ENCODE assay signal across 14 cellular contexts in genomic region chr11:3971756-3972404, GRCh38.
DNase-seq lines count a peak whose midpoint lies in the region; ATAC-seq, FAIRE-seq and TF ChIP-seq lines count a peak whose summit lies in the region.
"Had no signal": no experiment of that assay in that cellular context is flagged by ENCODE, and none has a peak within 500 bp of the region (broad histone marks: within the 10 kb centered on the region; RNA-seq: fewer than 3 reads in every experiment).

No MANE protein-coding gene starts in this region.

- intact Hi-C loops in endothelial cell of umbilical vein (cut with micrococcal nuclease) = no loop called here

- H3K4me3 ChIP-seq in SK-N-SH (ENCODE audit: low read depth in 2 of 2, low read length in 1 of 2) (no peak overlapping the region), endothelial cell of umbilical vein (replicated peaks in 1 of 3; ENCODE audit: insufficient read depth in 1 of 3, low read depth in 1 of 3, low read length in 3 of 3) (no peak overlapping the region)
- H3K4me3 ChIP-seq: ascending aorta, left ventricle myocardium inferior had no signal

- no peaks in the 10 kb centered on the region for H3F3A ChIP-seq in SK-N-SH (replicated peaks; ENCODE audit: insufficient read depth)

- no peak overlapping the region for H2AFZ ChIP-seq in SK-N-SH (ENCODE audit: low read depth)
- no peak overlapping the region for H2AFZ ChIP-seq in endothelial cell of umbilical vein (ENCODE audit: low read depth, low read length)

- DNase-seq in SK-N-SH (no peak), NAMALWA (ENCODE audit: low spot score) (peak; percentile 38), endothelial cell of umbilical vein (ENCODE audit: low read depth, low spot score) (no peak), renal cortical epithelial cell (ENCODE audit: low read depth) (peak; percentile 36), NK-92 (lab: John Stamatoyannopoulos, UW; ENCODE audit: unreplicated experiment) (no peak), urothelium cell line (ENCODE audit: low spot score) (no peak)
- DNase-seq in effector CD8-positive, alpha-beta T cell (lab: John Stamatoyannopoulos, UW) = no peak
- DNase-seq: left ventricle myocardium inferior; NCI-H1417; stimulated activated naive B cell treated with anti-CD40 and anti-IgM and Interleukin-4, amounts not matched to agents 10 μg/mL and 1 μg/mL and 100 μg/mL, for 72 hours had no signal

- H3K27ac ChIP-seq in SK-N-SH (ENCODE audit: low read depth in 2 of 2, low read length in 1 of 2) = no peak overlapping the region
- H3K27ac ChIP-seq in endothelial cell of umbilical vein (ENCODE audit: insufficient read depth, low read depth, low read length) = no peak overlapping the region
- H3K27ac ChIP-seq: ascending aorta, epithelial cell of prostate, left ventricle myocardium inferior had no signal

- H3K79me2 ChIP-seq in SK-N-SH (ENCODE audit: insufficient read depth) (no peaks in the 10 kb centered on the region), endothelial cell of umbilical vein (ENCODE audit: control insufficient read depth, insufficient read depth, low read length) (no peaks in the 10 kb centered on the region)

- TF ChIP-seq CTCF in SK-N-SH (IDR thresholded peaks at IDR 0.05) (peak; percentile 14; the same call in 1 of the 2 replicates), endothelial cell of umbilical vein (IDR thresholded peaks at IDR 0.05; ENCODE audit: extremely low read depth in 1 of 2, insufficient read depth in 1 of 2, low read depth in 1 of 2, low read length in 2 of 2) (no peak)

- no peaks in the 10 kb centered on the region for H3K36me3 ChIP-seq in SK-N-SH (replicated peaks in 1 of 2; ENCODE audit: control insufficient read depth in 1 of 2, insufficient read depth in 2 of 2, low read length in 1 of 2)
- no peaks in the 10 kb centered on the region for H3K36me3 ChIP-seq in endothelial cell of umbilical vein (ENCODE audit: control insufficient read depth in 2 of 2, extremely low read depth in 1 of 2, insufficient read depth in 2 of 2, low read length in 2 of 2)

- no peaks in the 10 kb centered on the region for H3K9me3 ChIP-seq in SK-N-SH
- no peaks in the 10 kb centered on the region for H3K9me3 ChIP-seq in endothelial cell of umbilical vein (replicated peaks; ENCODE audit: control insufficient read depth, insufficient read depth, low read length)
- H3K9me3 ChIP-seq: ascending aorta, left ventricle myocardium inferior had no signal

- no peak for TF ChIP-seq RAD21 in SK-N-SH (IDR thresholded peaks at IDR 0.05; ENCODE audit: low read length)

- H3K4me1 ChIP-seq in SK-N-SH (ENCODE audit: control insufficient read depth in 1 of 2, insufficient read depth in 2 of 2, low read depth in 1 of 2, low read length in 1 of 2) = no peaks in the 10 kb centered on the region
- H3K4me1 ChIP-seq in endothelial cell of umbilical vein (ENCODE audit: control insufficient read depth, extremely low read depth, insufficient read depth, low read length) = no peaks in the 10 kb centered on the region
- H3K4me1 ChIP-seq: left ventricle myocardium inferior had no signal

- TF ChIP-seq EP300 in SK-N-SH (IDR thresholded peaks at IDR 0.05; ENCODE audit: borderline replicate concordance in 1 of 2, low read depth in 1 of 2, low read length in 1 of 2) = no peak

- H3K9ac ChIP-seq in SK-N-SH (no peak overlapping the region), endothelial cell of umbilical vein (replicated peaks; ENCODE audit: extremely low read depth, insufficient read depth, low read length) (no peak overlapping the region)

- no peak for TF ChIP-seq POLR2A in endothelial cell of umbilical vein (IDR thresholded peaks at IDR 0.05; ENCODE audit: low read depth, low read length)

- H3K4me2 ChIP-seq in SK-N-SH (no peak overlapping the region), endothelial cell of umbilical vein (ENCODE audit: insufficient read depth, low read length) (no peak overlapping the region)

- FAIRE-seq in endothelial cell of umbilical vein (lab: Jason Lieb, UNC) (peak; percentile 35), urothelium cell line (lab: Jason Lieb, UNC) (no peak)
- FAIRE-seq: A204.1 had no signal

- H3K9me1 ChIP-seq in endothelial cell of umbilical vein (replicated peaks; ENCODE audit: control insufficient read depth, extremely low read depth, insufficient read depth, low read length) = no peaks in the 10 kb centered on the region

- CTCF ChIA-PET in SK-N-SH (lab: Yijun Ruan, JAX) (interaction anchor here (0.8 to 0.9 kb wide), 2 partner anchors 101 to 123 kb away, joined by 3 read pairs; no protein-coding TSS in a partner anchor), endothelial cell of umbilical vein (lab: Charles Lee) (interaction anchor here (1.8 kb wide), 1 partner anchor 117 kb away, joined by 8 read pairs; the partner anchor contains the start of gene STIM1)

- 94% methylated on average over 2 of the region's 2 CpGs for WGBS in SK-N-SH (ENCODE audit: low lambda C conversion rate)

- no peaks in the 10 kb centered on the region for H3K9me2 ChIP-seq in SK-N-SH

- POLR2A ChIA-PET in SK-N-SH (lab: Yijun Ruan, JAX) = no interaction called here
- POLR2A ChIA-PET in endothelial cell of umbilical vein (lab: Charles Lee) = no interaction called here

- no peak for ATAC-seq in SK-N-SH treated with all-trans-retinoic acid at 6 μM for 48 hours

- dilution Hi-C loops in endothelial cell of umbilical vein (cut with MboI; ENCODE audit: extremely low pct_ligation_motif_present, low sequenced_read_pairs) = no loop called here

- H4K20me1 ChIP-seq in SK-N-SH (ENCODE audit: insufficient read depth) = no peaks in the 10 kb centered on the region
- H4K20me1 ChIP-seq in endothelial cell of umbilical vein (replicated peaks; ENCODE audit: control insufficient read depth, extremely low read depth, insufficient read depth, low read length) = no peaks in the 10 kb centered on the region

- BruUV-seq in endothelial cell of umbilical vein (replicated peaks; lab: Mats Ljungman, UMichigan) = no TSS peak

- no peaks in the 10 kb centered on the region for H3K27me3 ChIP-seq in SK-N-SH (ENCODE audit: insufficient read depth)
- no peaks in the 10 kb centered on the region for H3K27me3 ChIP-seq in endothelial cell of umbilical vein (ENCODE audit: control insufficient read depth in 2 of 2, insufficient read depth in 2 of 2, low read length in 2 of 2)
- H3K27me3 ChIP-seq: ascending aorta had no signal

TF ChIP-seq in SK-N-SH, 30 proteins besides CTCF, POLR2A, EP300 and RAD21:
- TF ChIP-seq YY1 (IDR thresholded peaks at IDR 0.05; ENCODE audit: low read depth) = no peak
- TF ChIP-seq CHD2 (IDR thresholded peaks at IDR 0.05; ENCODE audit: low read length, partially characterized antibody) = no peak
- TF ChIP-seq EZH2phosphoT487 (IDR thresholded peaks at IDR 0.05; ENCODE audit: borderline replicate concordance, low read depth) = no peak
TF ChIP-seq in SK-N-SH: peak in this region for 0.

TF ChIP-seq in SK-N-SH treated with all-trans-retinoic acid at 6 μM for 48 hours, 23 proteins besides CTCF, POLR2A, EP300 and RAD21 (continues in another document):
- TF ChIP-seq CREB5 (CRISPR knock-in tag; IDR thresholded peaks at IDR 0.05; ENCODE audit: low read depth) (no peak), OSR1 (CRISPR knock-in tag; IDR thresholded peaks at IDR 0.05) (no peak), PPARA (CRISPR knock-in tag; IDR thresholded peaks at IDR 0.05; ENCODE audit: borderline replicate concordance) (no peak), ZFP30 (CRISPR knock-in tag; IDR thresholded peaks at IDR 0.05) (no peak)

TF ChIP-seq in endothelial cell of umbilical vein, 7 proteins besides CTCF, POLR2A, EP300 and RAD21:
- TF ChIP-seq POLR2AphosphoS5 (IDR thresholded peaks at IDR 0.05; ENCODE audit: insufficient read depth, low read depth, low read length) = no peak
- TF ChIP-seq FOS (IDR thresholded peaks at IDR 0.05; ENCODE audit: borderline replicate concordance, insufficient read depth, low read length) = no peak
- no peak for TF ChIP-seq EZH2 (IDR thresholded peaks at IDR 0.05; ENCODE audit: borderline replicate concordance, low read depth, low read length, severe bottlenecking)
- no peak for TF ChIP-seq MYC (IDR thresholded peaks at IDR 0.05; ENCODE audit: low read depth, low read length)
- no peak for TF ChIP-seq GATA2 (IDR thresholded peaks at IDR 0.05; ENCODE audit: insufficient read depth, insufficient read length, low read depth, low read length)
- no peak for TF ChIP-seq JUN (IDR thresholded peaks at IDR 0.05; ENCODE audit: borderline replicate concordance, insufficient read depth, insufficient read length, low read depth)
- no peak for TF ChIP-seq MAX (IDR thresholded peaks at IDR 0.05; ENCODE audit: insufficient read depth, insufficient read length)

Comparison
In these comparisons a context has a peak if more than half of its experiments do, and no peak if none do; other contexts are left out.
1. DNase-seq: peak in NAMALWA (single experiment) and renal cortical epithelial cell (single experiment); none in SK-N-SH (single experiment), endothelial cell of umbilical vein (single experiment), NK-92 (single experiment), urothelium cell line (single experiment) and effector CD8-positive, alpha-beta T cell (single experiment).